ENCODE assay signal across 1 cellular context in the genomic region with DNA sequence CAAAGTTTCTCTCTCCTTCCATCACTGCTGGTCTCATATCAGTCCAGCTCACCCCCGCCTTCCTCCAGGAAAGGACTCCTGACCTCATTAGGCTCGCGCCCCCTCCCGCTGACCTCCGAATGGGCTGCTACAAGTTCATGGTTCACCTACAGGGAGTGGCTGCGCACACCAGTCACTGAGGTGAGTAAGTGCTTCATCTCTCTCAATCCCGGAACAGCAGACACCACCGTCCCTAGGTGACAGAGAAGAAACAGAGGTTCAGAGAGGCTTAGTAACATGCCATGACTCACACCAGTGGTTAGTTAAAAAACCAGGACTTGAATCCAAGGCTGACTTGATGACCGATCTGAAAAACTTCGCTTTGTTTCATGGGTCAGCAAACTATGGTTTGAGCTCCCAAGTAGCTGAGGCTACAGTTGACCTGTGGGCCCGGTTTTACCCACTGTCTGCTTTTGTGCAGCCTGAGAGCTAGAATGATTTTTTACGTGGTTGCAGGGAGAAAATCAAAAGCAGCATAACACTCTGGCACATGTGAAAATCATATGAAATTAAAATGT.
TF ChIP-seq lines count a peak whose summit lies in the region.

No MANE protein-coding gene starts in this region.

TF ChIP-seq in K562, 482 proteins besides CTCF, POLR2A, EP300 and RAD21 (continued from another document):
- TF ChIP-seq TFAM (CRISPR knock-in tag; conservative IDR thresholded peaks at IDR 0.05) (no peak), KAT8 (IDR thresholded peaks at IDR 0.05; ENCODE audit: low read depth) (no peak), TARDBP (IDR thresholded peaks at IDR 0.05) (peak; percentile 39; the same call in 1 of the 2 replicates), ZBTB9 (CRISPR knock-in tag; IDR thresholded peaks at IDR 0.05) (no peak), TCF7 (IDR thresholded peaks at IDR 0.05; ENCODE audit: borderline replicate concordance) (no peak), CHD1 (IDR thresholded peaks at IDR 0.05; ENCODE audit: low read length) (no peak), RB1 (IDR thresholded peaks at IDR 0.05; ENCODE audit: low read depth) (no peak)
- TF ChIP-seq, protein P1, sequence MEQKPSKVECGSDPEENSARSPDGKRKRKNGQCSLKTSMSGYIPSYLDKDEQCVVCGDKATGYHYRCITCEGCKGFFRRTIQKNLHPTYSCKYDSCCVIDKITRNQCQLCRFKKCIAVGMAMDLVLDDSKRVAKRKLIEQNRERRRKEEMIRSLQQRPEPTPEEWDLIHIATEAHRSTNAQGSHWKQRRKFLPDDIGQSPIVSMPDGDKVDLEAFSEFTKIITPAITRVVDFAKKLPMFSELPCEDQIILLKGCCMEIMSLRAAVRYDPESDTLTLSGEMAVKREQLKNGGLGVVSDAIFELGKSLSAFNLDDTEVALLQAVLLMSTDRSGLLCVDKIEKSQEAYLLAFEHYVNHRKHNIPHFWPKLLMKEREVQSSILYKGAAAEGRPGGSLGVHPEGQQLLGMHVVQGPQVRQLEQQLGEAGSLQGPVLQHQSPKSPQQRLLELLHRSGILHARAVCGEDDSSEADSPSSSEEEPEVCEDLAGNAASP (IDR thresholded peaks at IDR 0.05): no peak
